18 cellular contexts compared by ENCODE assay signal in genomic region chr4:56649445-56650258, GRCh38. TPM values are rescaled to one million over a fixed set of nuclear protein-coding genes. Genes with fewer than 3 reads are reported as not detected.
A peak's percentile ranks its signal among the peaks of the same experiment; 100 is the strongest.
DNase-seq lines count a peak whose midpoint lies in the region; ATAC-seq lines count a peak whose summit lies in the region.
"Had no signal": no experiment of that assay in that cellular context is flagged by ENCODE, and none has a peak within 500 bp of the region (broad histone marks: within the 10 kb centered on the region; RNA-seq: fewer than 3 reads in every experiment).

No MANE protein-coding gene starts in this region.

- POLR2A ChIA-PET in activated CD4-positive, alpha-beta T cell treated with anti-CD3 and anti-CD28 coated beads, Interleukin-2, amount 10 ng/mL, durations not matched to agents 7 days and 5 days (lab: Charles Lee), result interaction anchor here (0.5 kb wide), 1 partner anchor 92 kb away, joined by 3 read pairs; no protein-coding TSS in a partner anchor
- POLR2A ChIA-PET in activated naive CD8-positive, alpha-beta T cell treated with anti-CD3 and anti-CD28 coated beads, Interleukin-2, amount 10 ng/mL, durations not matched to agents 7 days and 5 days (lab: Charles Lee), result interaction anchor here (1.1 kb wide), 1 partner anchor 258 kb away, joined by 3 read pairs; the partner anchor contains the start of gene REST

- CTCF ChIA-PET in activated CD4-positive, alpha-beta T cell treated with anti-CD3 and anti-CD28 coated beads, Interleukin-2, amount 10 ng/mL, durations not matched to agents 7 days and 5 days (lab: Charles Lee), result interaction anchor here (1.1 to 5.5 kb wide), 7 partner anchors 9 to 701 kb away, joined by 3 to 34 read pairs (median 4); partner anchors contain the start of gene CEP135

- no peak for ATAC-seq in activated naive CD8-positive, alpha-beta T cell treated with anti-CD3 and anti-CD28 coated beads, Interleukin-2, amount 10 ng/mL, durations not matched to agents 7 days and 5 days (ENCODE audit: low read depth)
- ATAC-seq in stimulated activated memory B cell treated with anti-CD40 and anti-IgM and Interleukin-4, amounts not matched to agents 10 μg/mL and 1 μg/mL and 100 μg/mL, for 72 hours, result peak; percentile 35
- ATAC-seq: A549, Panc1 had no signal

- peak overlapping the region; percentile 43 for H3K27ac Mint-ChIP-seq in activated CD4-positive, alpha-beta T cell treated with anti-CD3 and anti-CD28 coated beads, Interleukin-2, amount 10 ng/mL, durations not matched to agents 7 days and 5 days
- peak overlapping the region; percentile 30 for H3K27ac Mint-ChIP-seq in activated naive CD8-positive, alpha-beta T cell treated with anti-CD3 and anti-CD28 coated beads, Interleukin-2, amount 10 ng/mL, durations not matched to agents 7 days and 5 days
- H3K27ac Mint-ChIP-seq in stimulated activated memory B cell treated with anti-CD40 and anti-IgM and Interleukin-4, amounts not matched to agents 10 μg/mL and 1 μg/mL and 100 μg/mL, for 72 hours, result peak overlapping the region; percentile 15
- H3K27ac Mint-ChIP-seq: type B pancreatic cell had no signal

- no peaks in the 10 kb centered on the region for H3K9me3 ChIP-seq in SJSA1 (replicated peaks)
- H3K9me3 ChIP-seq: A549 had no signal

- no peak for DNase-seq in activated CD4-positive, alpha-beta T cell treated with anti-CD3 and anti-CD28 coated beads, Interleukin-2, amount 10 ng/mL, durations not matched to agents 7 days and 5 days
- DNase-seq in activated CD4-positive, alpha-beta T cell treated with anti-CD3 and anti-CD28 coated beads for 4 hours, result no peak
- DNase-seq in SJSA1 (ENCODE audit: low read depth in 1 of 2, low spot score in 2 of 2) (peak; percentile 51 to 53), ecto neural progenitor cell (ENCODE audit: low spot score) (no peak), DMS53 (lab: John Stamatoyannopoulos, UW) (no peak)
- no peak for DNase-seq in activated naive CD8-positive, alpha-beta T cell treated with anti-CD3 and anti-CD28 coated beads, Interleukin-2, amount 10 ng/mL, durations not matched to agents 7 days and 5 days
- no peak for DNase-seq in activated effector memory CD4-positive, alpha-beta T cell treated with Interleukin-2 at 50 U/mL for 16 hours
- DNase-seq: amniotic stem cell; CD4-positive, CD25-positive, alpha-beta regulatory T cell; effector CD4-positive, alpha-beta T cell; EL; NCI-H1436 treated with DMSO at 0.1 percent for 48 hours; NCI-H774; spleen had no signal

- peaks cover 53% of the 10 kb centered on the region for H3K36me3 Mint-ChIP-seq in activated CD4-positive, alpha-beta T cell treated with anti-CD3 and anti-CD28 coated beads, Interleukin-2, amount 10 ng/mL, durations not matched to agents 7 days and 5 days (ENCODE audit: low read depth)
- peaks cover 22% of the 10 kb centered on the region for H3K36me3 Mint-ChIP-seq in activated naive CD8-positive, alpha-beta T cell treated with anti-CD3 and anti-CD28 coated beads, Interleukin-2, amount 10 ng/mL, durations not matched to agents 7 days and 5 days
- H3K36me3 Mint-ChIP-seq in stimulated activated memory B cell treated with anti-CD40 and anti-IgM and Interleukin-4, amounts not matched to agents 10 μg/mL and 1 μg/mL and 100 μg/mL, for 72 hours, result no peaks in the 10 kb centered on the region
- H3K36me3 Mint-ChIP-seq: CD4-positive, CD25-positive, alpha-beta regulatory T cell; type B pancreatic cell had no signal

- no peak overlapping the region for H3K27ac ChIP-seq in SJSA1
- H3K27ac ChIP-seq: A549 had no signal

- peaks cover 10% of the 10 kb centered on the region for H3K9me3 Mint-ChIP-seq in activated CD4-positive, alpha-beta T cell treated with anti-CD3 and anti-CD28 coated beads, Interleukin-2, amount 10 ng/mL, durations not matched to agents 7 days and 5 days
- H3K9me3 Mint-ChIP-seq in activated naive CD8-positive, alpha-beta T cell treated with anti-CD3 and anti-CD28 coated beads, Interleukin-2, amount 10 ng/mL, durations not matched to agents 7 days and 5 days, result peaks cover 9% of the 10 kb centered on the region
- peaks cover 7% of the 10 kb centered on the region for H3K9me3 Mint-ChIP-seq in stimulated activated memory B cell treated with anti-CD40 and anti-IgM and Interleukin-4, amounts not matched to agents 10 μg/mL and 1 μg/mL and 100 μg/mL, for 72 hours
- H3K9me3 Mint-ChIP-seq: type B pancreatic cell had no signal

- H3K36me3 ChIP-seq in SJSA1, result no peaks in the 10 kb centered on the region
- H3K36me3 ChIP-seq: spleen had no signal

- peaks cover 31% of the 10 kb centered on the region for H3K4me1 ChIP-seq in SJSA1 (replicated peaks)
- H3K4me1 ChIP-seq: A549 had no signal

- H3K4me1 Mint-ChIP-seq in activated CD4-positive, alpha-beta T cell treated with anti-CD3 and anti-CD28 coated beads, Interleukin-2, amount 10 ng/mL, durations not matched to agents 7 days and 5 days, result peaks cover 65% of the 10 kb centered on the region
- peaks cover 64% of the 10 kb centered on the region for H3K4me1 Mint-ChIP-seq in activated naive CD8-positive, alpha-beta T cell treated with anti-CD3 and anti-CD28 coated beads, Interleukin-2, amount 10 ng/mL, durations not matched to agents 7 days and 5 days
- peaks cover 28% of the 10 kb centered on the region for H3K4me1 Mint-ChIP-seq in stimulated activated memory B cell treated with anti-CD40 and anti-IgM and Interleukin-4, amounts not matched to agents 10 μg/mL and 1 μg/mL and 100 μg/mL, for 72 hours

- H3K4me3 ChIP-seq in SJSA1, result no peak overlapping the region
- H3K4me3 ChIP-seq: A549, spleen had no signal

- peaks cover 3% of the 10 kb centered on the region; the same call in 1 of the 2 replicates for H3K27me3 ChIP-seq in SJSA1 (replicated peaks)

- no peak overlapping the region for H3K4me3 Mint-ChIP-seq in activated CD4-positive, alpha-beta T cell treated with anti-CD3 and anti-CD28 coated beads, Interleukin-2, amount 10 ng/mL, durations not matched to agents 7 days and 5 days
- H3K4me3 Mint-ChIP-seq in activated naive CD8-positive, alpha-beta T cell treated with anti-CD3 and anti-CD28 coated beads, Interleukin-2, amount 10 ng/mL, durations not matched to agents 7 days and 5 days, result no peak overlapping the region
- no peak overlapping the region for H3K4me3 Mint-ChIP-seq in stimulated activated memory B cell treated with anti-CD40 and anti-IgM and Interleukin-4, amounts not matched to agents 10 μg/mL and 1 μg/mL and 100 μg/mL, for 72 hours
- H3K4me3 Mint-ChIP-seq: type B pancreatic cell had no signal

- no peaks in the 10 kb centered on the region for H3K27me3 Mint-ChIP-seq in activated CD4-positive, alpha-beta T cell treated with anti-CD3 and anti-CD28 coated beads, Interleukin-2, amount 10 ng/mL, durations not matched to agents 7 days and 5 days
- H3K27me3 Mint-ChIP-seq in activated naive CD8-positive, alpha-beta T cell treated with anti-CD3 and anti-CD28 coated beads, Interleukin-2, amount 10 ng/mL, durations not matched to agents 7 days and 5 days, result no peaks in the 10 kb centered on the region
- peaks cover 3% of the 10 kb centered on the region for H3K27me3 Mint-ChIP-seq in stimulated activated memory B cell treated with anti-CD40 and anti-IgM and Interleukin-4, amounts not matched to agents 10 μg/mL and 1 μg/mL and 100 μg/mL, for 72 hours

RNA-seq across cellular contexts. Expression of gene HOPX, which starts 31.4 kb away (rescaled TPM):
- 10 to 100 TPM; 72.3 to 74.6 TPM for total RNA-seq in activated CD4-positive, alpha-beta T cell treated with anti-CD3 and anti-CD28 coated beads, Interleukin-2, amount 10 ng/mL, durations not matched to agents 7 days and 5 days
- total RNA-seq in SJSA1 (2014; rRNA removed; shearing (Covaris generic)), result 4.3 and 5.5 TPM in 2 replicates
- total RNA-seq in activated naive CD8-positive, alpha-beta T cell treated with anti-CD3 and anti-CD28 coated beads, Interleukin-2, amount 10 ng/mL, durations not matched to agents 7 days and 5 days, result 10 to 100 TPM; 22.1 to 25.2 TPM

Comparison
In these comparisons a context has a peak if more than half of its experiments do, and no peak if none do; other contexts are left out.
1. DNase-seq: peak in SJSA1 (2 of 2); none in activated CD4-positive, alpha-beta T cell treated with anti-CD3 and anti-CD28 coated beads, Interleukin-2, amount 10 ng/mL, durations not matched to agents 7 days and 5 days (single experiment), activated CD4-positive, alpha-beta T cell treated with anti-CD3 and anti-CD28 coated beads for 4 hours (0 of 2), activated naive CD8-positive, alpha-beta T cell treated with anti-CD3 and anti-CD28 coated beads, Interleukin-2, amount 10 ng/mL, durations not matched to agents 7 days and 5 days (single experiment), ecto neural progenitor cell (single experiment), DMS53 (single experiment) and activated effector memory CD4-positive, alpha-beta T cell treated with Interleukin-2 at 50 U/mL for 16 hours (single experiment).
2. Peak in every context shown above with its lines, with median percentiles within 50 percentile points of each other: H3K27ac Mint-ChIP-seq.